ENCODE assay signal across 8 cellular contexts in the genomic region with DNA sequence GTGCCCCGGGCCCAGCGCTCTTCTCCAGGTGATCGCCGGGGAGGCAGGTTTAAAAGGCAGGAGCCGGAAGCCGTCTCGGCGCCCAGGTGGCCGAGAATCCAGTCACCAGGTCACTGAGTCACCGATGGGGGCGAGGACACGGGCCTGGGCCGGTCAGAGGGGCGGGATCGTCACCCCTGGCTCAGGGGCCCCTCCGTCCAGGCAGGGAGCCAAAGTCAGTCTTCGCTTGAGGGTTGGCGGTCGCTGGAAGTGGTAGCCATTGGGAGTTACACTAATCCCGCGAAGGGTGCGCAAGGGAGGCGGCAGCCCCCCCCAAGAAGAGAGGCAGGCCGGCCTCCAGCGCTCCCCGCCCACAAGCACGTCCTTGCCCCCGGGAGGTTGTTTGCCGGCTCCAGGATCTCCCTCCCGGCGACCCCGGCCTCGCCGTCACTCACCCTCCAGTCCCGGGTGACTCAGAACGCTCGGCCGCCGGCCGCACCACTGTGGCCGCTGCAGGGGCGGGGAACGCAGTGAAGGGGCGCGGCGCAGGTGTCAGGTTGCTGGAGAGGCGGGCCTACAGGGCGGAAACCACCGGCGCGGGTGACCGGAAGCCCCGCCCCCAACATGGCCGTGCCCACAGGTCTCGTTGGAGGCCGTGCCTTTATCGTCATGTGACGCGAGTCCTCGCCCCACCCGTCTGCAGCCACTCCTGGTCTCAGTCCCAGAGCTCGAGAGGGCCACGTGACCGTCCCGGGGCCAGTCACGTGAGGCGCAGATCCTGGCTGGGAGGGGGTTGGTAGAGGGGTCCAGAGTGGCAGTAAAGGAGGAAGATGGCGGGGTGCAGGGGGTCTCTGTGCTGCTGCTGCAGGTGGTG. TPM values are rescaled to one million over a fixed set of nuclear protein-coding genes. Genes with fewer than 3 reads are reported as not detected.
A peak's percentile ranks its signal among the peaks of the same experiment; 100 is the strongest.
DNase-seq lines count a peak whose midpoint lies in the region; ATAC-seq and TF ChIP-seq lines count a peak whose summit lies in the region.

A gene with protein sequence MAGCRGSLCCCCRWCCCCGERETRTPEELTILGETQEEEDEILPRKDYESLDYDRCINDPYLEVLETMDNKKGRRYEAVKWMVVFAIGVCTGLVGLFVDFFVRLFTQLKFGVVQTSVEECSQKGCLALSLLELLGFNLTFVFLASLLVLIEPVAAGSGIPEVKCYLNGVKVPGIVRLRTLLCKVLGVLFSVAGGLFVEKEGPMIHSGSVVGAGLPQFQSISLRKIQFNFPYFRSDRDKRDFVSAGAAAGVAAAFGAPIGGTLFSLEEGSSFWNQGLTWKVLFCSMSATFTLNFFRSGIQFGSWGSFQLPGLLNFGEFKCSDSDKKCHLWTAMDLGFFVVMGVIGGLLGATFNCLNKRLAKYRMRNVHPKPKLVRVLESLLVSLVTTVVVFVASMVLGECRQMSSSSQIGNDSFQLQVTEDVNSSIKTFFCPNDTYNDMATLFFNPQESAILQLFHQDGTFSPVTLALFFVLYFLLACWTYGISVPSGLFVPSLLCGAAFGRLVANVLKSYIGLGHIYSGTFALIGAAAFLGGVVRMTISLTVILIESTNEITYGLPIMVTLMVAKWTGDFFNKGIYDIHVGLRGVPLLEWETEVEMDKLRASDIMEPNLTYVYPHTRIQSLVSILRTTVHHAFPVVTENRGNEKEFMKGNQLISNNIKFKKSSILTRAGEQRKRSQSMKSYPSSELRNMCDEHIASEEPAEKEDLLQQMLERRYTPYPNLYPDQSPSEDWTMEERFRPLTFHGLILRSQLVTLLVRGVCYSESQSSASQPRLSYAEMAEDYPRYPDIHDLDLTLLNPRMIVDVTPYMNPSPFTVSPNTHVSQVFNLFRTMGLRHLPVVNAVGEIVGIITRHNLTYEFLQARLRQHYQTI (plus strand): TSS at position 738 of the 853 bp plus-strand sequence. CDS start 72 bp downstream, at position 810.
A gene (minus strand): TSS at position 511 of the 853 bp plus-strand sequence. CDS start 2,848 bp downstream, outside the sequence.

- peaks cover 0 to 9% (median 0%) of the 10 kb centered on the region in 3 donors for H3K36me3 Mint-ChIP-seq in immature natural killer cell

- H3K27me3 Mint-ChIP-seq in immature natural killer cell (ENCODE audit: low read depth in 3 of 3), result peaks cover 0 to 14% (median 7%) of the 10 kb centered on the region in 3 donors

- H3K36me3 ChIP-seq in spleen, result peaks cover 0 to 42% (median 23%) of the 10 kb centered on the region in 6 donors

- H3K4me3 Mint-ChIP-seq in immature natural killer cell, result peak within 1 kb of the TSS; percentile 97 to 100 (median 98)

- no peaks in the 10 kb centered on the region for H3K9me3 ChIP-seq in spleen

- H3K27ac Mint-ChIP-seq in immature natural killer cell, result peak within 1 kb of the TSS; percentile 97 to 100 (median 98)

- TF ChIP-seq POLR2A in spleen (IDR thresholded peaks at IDR 0.05), result peak; percentile 42 to 88 (median 79)

- H3K4me1 Mint-ChIP-seq in immature natural killer cell, result peaks cover 71% of the 10 kb centered on the region in 2 donors

- no peak for TF ChIP-seq CTCF in AG04449 (IDR thresholded peaks at IDR 0.05; ENCODE audit: insufficient read depth, low read length, missing control alignments)
- no peak for TF ChIP-seq CTCF in WI38 (IDR thresholded peaks at IDR 0.05; ENCODE audit: low read depth, low read length)
- no peak for TF ChIP-seq CTCF in cardiac fibroblast (IDR thresholded peaks at IDR 0.05; ENCODE audit: low read depth, low read length)
- peak in 3 of 11 experiments; percentile 3 to 40 (median 21) for TF ChIP-seq CTCF in spleen (IDR thresholded peaks at IDR 0.05 in 8 of 11, conservative IDR thresholded peaks at IDR 0.05 in 3 of 11)

- ATAC-seq in GM18907 (IDR thresholded peaks at IDR 0.05; ENCODE audit: unreplicated experiment) (peak; percentile 86), HG03159 (IDR thresholded peaks at IDR 0.05; ENCODE audit: unreplicated experiment) (peak; percentile 77)

- DNase-seq in AG04449 (ENCODE audit: low read depth, low spot score) (peak; percentile 91), NCI-H2227 treated with DMSO at 0.1 percent for 48 hours (lab: John Stamatoyannopoulos, UW) (peak; percentile 98), cardiac fibroblast (ENCODE audit: low read depth in 2 of 2) (peak; percentile 99 to 100), immature natural killer cell (peak; percentile 98 to 99 (median 98)), spleen (peak; percentile 100)

- POLR2A ChIA-PET in AG04449 (lab: Yijun Ruan, JAX), result interaction anchor here (0.6 to 1.6 kb wide), 5 partner anchors 17 to 104 kb away, joined by 3 to 12 read pairs (median 3); a partner anchor contains a TSS

- H3K27me3 ChIP-seq in spleen (replicated peaks in 1 of 7), result no peaks in the 10 kb centered on the region

- WGBS in spleen, 5 donors, result 0% methylated on average over 12 to 68 of the region's 68 CpGs

- intact Hi-C loops in spleen (cut with DNase I; ENCODE audit: low total_unique reads), result no loop called here

- H3K4me3 ChIP-seq in AG04449 (ENCODE audit: low read depth, low read length), result peak within 1 kb of the TSS; percentile 95
- peak within 1 kb of the TSS; percentile 72 for H3K4me3 ChIP-seq in WI38 (ENCODE audit: low read depth, low read length)
- peak within 1 kb of the TSS; percentile 70 to 94 for H3K4me3 ChIP-seq in cardiac fibroblast (replicated peaks in 1 of 2; ENCODE audit: low read depth in 2 of 2, low read length in 2 of 2)
- peak within 1 kb of the TSS; percentile 65 to 97 (median 82) for H3K4me3 ChIP-seq in spleen

- H3K4me1 ChIP-seq in spleen, result peaks cover 50 to 91% (median 75%) of the 10 kb centered on the region in 6 donors

- H3K9me3 Mint-ChIP-seq in immature natural killer cell, result no peaks in the 10 kb centered on the region

- CTCF ChIA-PET in AG04449 (lab: Yijun Ruan, JAX), result interaction anchor here (2.5 kb wide), 1 partner anchor 32 kb away, joined by 9 read pairs; no protein-coding TSS in a partner anchor

- peak within 1 kb of the TSS; percentile 86 to 98 (median 97) for H3K27ac ChIP-seq in spleen

RNA-seq across cellular contexts. Expression of the first gene that starts in this region (rescaled TPM):
- polyA plus RNA-seq in immature natural killer cell (1 to 10 TPM; 1.1 to 3.6 (median 1.5) TPM), spleen (10 to 100 TPM in 2 of 3 donors, 1 to 10 TPM in 1; 6.3 to 13.5 (median 12.4) TPM)
- 10 to 100 TPM; 21.2 to 34.4 (median 27.9) TPM for total RNA-seq in spleen

RNA-seq across cellular contexts. Expression of the second gene that starts in this region (rescaled TPM):
- polyA plus RNA-seq in immature natural killer cell (10 to 100 TPM in 1 of 3 donors, 1 to 10 TPM in 2; 5.0 to 15.2 (median 7.6) TPM), spleen (10 to 100 TPM in 1 of 3 donors, 1 to 10 TPM in 2; 6.7 to 23.4 (median 8.3) TPM)
- 10 to 100 TPM; 46.5 to 79.8 (median 76.0) TPM for total RNA-seq in spleen

Comparison
In these comparisons a context has a peak if more than half of its experiments do, and no peak if none do; other contexts are left out.
1. Peak in every context shown above with its lines: DNase-seq, ATAC-seq, H3K4me3 ChIP-seq and H3K27ac ChIP-seq.